28 cellular contexts compared by ENCODE assay signal in the genomic region with DNA sequence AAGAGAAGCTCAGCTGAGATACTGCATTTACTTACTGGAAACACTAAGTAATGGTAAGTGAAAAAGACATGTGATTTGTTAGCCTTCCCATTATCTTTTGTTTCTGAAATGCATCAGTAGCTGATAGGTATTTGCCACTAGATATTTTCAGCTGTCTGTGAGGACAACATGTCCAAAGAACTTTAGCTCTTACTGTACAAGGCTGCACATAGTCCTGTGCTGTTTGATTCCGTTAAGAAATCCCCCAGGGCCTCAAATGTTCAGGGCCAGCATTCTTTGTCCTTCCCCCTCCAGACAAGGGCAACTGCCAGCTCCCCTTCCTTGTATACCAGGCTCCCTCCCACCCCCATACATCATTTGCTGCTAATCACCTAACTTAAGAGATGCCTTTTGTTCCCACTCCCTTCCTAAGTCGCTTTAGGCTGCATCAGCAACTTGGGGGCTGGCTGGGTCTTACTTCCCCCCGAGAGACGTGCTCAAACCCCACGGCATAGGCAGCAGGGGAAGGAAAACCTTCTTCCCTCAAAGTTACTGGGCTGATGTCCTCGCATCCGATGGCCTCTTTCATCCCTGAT.
DNase-seq lines count a peak whose midpoint lies in the region; ATAC-seq, FAIRE-seq and TF ChIP-seq lines count a peak whose summit lies in the region.
"Had no signal": no experiment of that assay in that cellular context is flagged by ENCODE, and none has a peak within 500 bp of the region (broad histone marks: within the 10 kb centered on the region; RNA-seq: fewer than 3 reads in every experiment).

No MANE protein-coding gene starts in this region.

- no peak for TF ChIP-seq POLR2A in IMR-90 (IDR thresholded peaks at IDR 0.05; ENCODE audit: low read depth, low read length)

- H2AK5ac ChIP-seq in IMR-90 (ENCODE audit: low read depth, low read length): no peak overlapping the region

- no peaks in the 10 kb centered on the region for H4K20me1 ChIP-seq in IMR-90 (ENCODE audit: insufficient read depth, low read length)

- POLR2A ChIA-PET in IMR-90 (lab: Charles Lee; ENCODE audit: unreplicated experiment): no interaction called here

- H4K91ac ChIP-seq in IMR-90 (ENCODE audit: insufficient read depth, low read depth, low read length): no peak overlapping the region

- H3K27me3 ChIP-seq in IMR-90 (ENCODE audit: control insufficient read depth, insufficient read depth, low read length) (peaks cover 3% of the 10 kb centered on the region), dorsolateral prefrontal cortex (no peaks in the 10 kb centered on the region)
- H3K27me3 ChIP-seq: neutrophil, sigmoid colon, tibial nerve had no signal

- H2AFZ ChIP-seq in IMR-90 (replicated peaks; ENCODE audit: low read length, poor library complexity): peak overlapping the region; percentile 16

- H3K9me3 ChIP-seq in IMR-90 (ENCODE audit: control insufficient read depth, insufficient read depth, low read length): no peaks in the 10 kb centered on the region
- H3K9me3 ChIP-seq: breast epithelium, HAP-1, neutrophil, sigmoid colon, tibial nerve had no signal

- no peak overlapping the region for H3K18ac ChIP-seq in IMR-90 (ENCODE audit: low read depth, low read length)

- no peak overlapping the region for H2BK15ac ChIP-seq in IMR-90 (ENCODE audit: low read depth, low read length)

- BruUV-seq in IMR-90 (replicated peaks; lab: Mats Ljungman, UMichigan): no TSS peak

- peak overlapping the region; percentile 39 for H3K27ac Mint-ChIP-seq in neural crest cell (ENCODE audit: unreplicated experiment)
- no peak overlapping the region for H3K27ac Mint-ChIP-seq in stimulated activated naive CD8-positive, alpha-beta T cell treated with anti-CD3 and anti-CD28 coated beads, Interleukin-15, amount 100 ng/mL, for 72 hours
- H3K27ac Mint-ChIP-seq: activated CD4-positive, alpha-beta T cell treated with anti-CD3 and anti-CD28 coated beads for 36 hours; activated naive CD4-positive, alpha-beta T cell treated with anti-CD3 and anti-CD28 coated beads, Interleukin-2, amount 50 U/mL, for 24 hours; activated T-helper 2 cell treated with anti-CD3 and anti-CD28 coated beads, Interferon-gamma antibody, Interleukin-2, Interleukin-4, amounts not matched to agents 10 μg/mL and 5 μg/mL and 100 μg/mL, durations not matched to agents 14 hours and 24 hours and 36 hours; immature natural killer cell had no signal

- H3K4me1 ChIP-seq in IMR-90 (ENCODE audit: control insufficient read depth, insufficient read depth, low read length): no peaks in the 10 kb centered on the region
- H3K4me1 ChIP-seq: breast epithelium, HAP-1, sigmoid colon, tibial nerve had no signal

- ATAC-seq in IMR-90 (ENCODE audit: low read depth) (no peak), HG03175 (IDR thresholded peaks at IDR 0.05; ENCODE audit: unreplicated experiment) (no peak)
- no peak for ATAC-seq in stimulated activated naive CD8-positive, alpha-beta T cell treated with anti-CD3 and anti-CD28 coated beads, Interleukin-15, amount 100 ng/mL, for 72 hours
- ATAC-seq: activated CD4-positive, alpha-beta T cell treated with anti-CD3 and anti-CD28 coated beads for 36 hours; GM12878 had no signal

- H4K5ac ChIP-seq in IMR-90 (ENCODE audit: low read depth, low read length): no peak overlapping the region

- no peak overlapping the region for H2BK20ac ChIP-seq in IMR-90 (ENCODE audit: low read depth, low read length)

- H3K4ac ChIP-seq in IMR-90 (ENCODE audit: low read depth, low read length): no peak overlapping the region

- H3K4me3 ChIP-seq in IMR-90 (ENCODE audit: insufficient read depth, low read depth, low read length): no peak overlapping the region
- peak overlapping the region in 2 of 59 donors; percentile 1 to 2 for H3K4me3 ChIP-seq in dorsolateral prefrontal cortex
- H3K4me3 ChIP-seq: breast epithelium, GM12878, HAP-1, sigmoid colon, tibial nerve had no signal

- H2BK120ac ChIP-seq in IMR-90 (ENCODE audit: low read depth, low read length): no peak overlapping the region

- peaks cover 31% of the 10 kb centered on the region for H3K4me1 Mint-ChIP-seq in neural crest cell
- H3K4me1 Mint-ChIP-seq in stimulated activated naive CD8-positive, alpha-beta T cell treated with anti-CD3 and anti-CD28 coated beads, Interleukin-15, amount 100 ng/mL, for 72 hours: no peaks in the 10 kb centered on the region
- H3K4me1 Mint-ChIP-seq: activated CD4-positive, alpha-beta T cell treated with anti-CD3 and anti-CD28 coated beads for 36 hours; activated naive CD4-positive, alpha-beta T cell treated with anti-CD3 and anti-CD28 coated beads, Interleukin-2, amount 50 U/mL, for 24 hours; immature natural killer cell had no signal

- WGBS in IMR-90 (ENCODE audit: extremely low coverage in 2 of 2, insufficient read length in 1 of 2), 2 experiments: no CpG with 5 or more reads among the region's 7 CpGs

- in situ Hi-C loops in IMR-90 (cut with MboI; ENCODE audit: low sequenced_read_pairs): no loop called here

- intact Hi-C loops in IMR-90 (cut with micrococcal nuclease): no loop called here
- intact Hi-C loops in dorsolateral prefrontal cortex (cut with DNase I): no loop called here

- no peak for DNase-seq in D721Med (ENCODE audit: insufficient read length, low spot score)
- no peak for DNase-seq in IMR-90
- DNase-seq in dorsolateral prefrontal cortex: no peak
- no peak for DNase-seq in neural crest cell (ENCODE audit: low read depth, low spot score)
- DNase-seq in NCI-H524 (lab: John Stamatoyannopoulos, UW): no peak
- DNase-seq in HUDEP-2 (lab: John Stamatoyannopoulos, UW; ENCODE audit: unreplicated experiment in 76 of 76): no peak
- no peak for DNase-seq in stimulated activated naive CD8-positive, alpha-beta T cell treated with anti-CD3 and anti-CD28 coated beads, Interleukin-15, amount 100 ng/mL, for 72 hours
- DNase-seq: activated CD4-positive, alpha-beta T cell treated with anti-CD3 and anti-CD28 coated beads for 36 hours; amygdala; EL; hypothalamus; immature natural killer cell; MM.1S; NCI-H1694; NCI-H510A treated with DMSO at 0.1 percent for 48 hours; SIG-M5; sigmoid colon; stimulated activated CD4-positive, alpha-beta T cell treated with anti-CD3 and anti-CD28 coated beads, Interleukin-4, amount 100 ng/mL, for 1 hour; T-helper 9 cell had no signal

- H3K36me3 ChIP-seq in IMR-90 (ENCODE audit: control insufficient read depth, insufficient read depth, low read length): no peaks in the 10 kb centered on the region
- H3K36me3 ChIP-seq: breast epithelium, HAP-1, neutrophil, sigmoid colon, tibial nerve had no signal

- dilution Hi-C loops in IMR-90 (cut with HindIII; ENCODE audit: low sequenced_read_pairs, unreplicated experiment): no loop called here

- no peak overlapping the region for H4K8ac ChIP-seq in IMR-90 (ENCODE audit: low read depth in 2 of 2, low read length in 2 of 2)

- H3K27ac ChIP-seq in IMR-90 (ENCODE audit: insufficient read depth, low read length): no peak overlapping the region
- peak overlapping the region in 31 of 59 donors; percentile 0 to 73 (median 36) for H3K27ac ChIP-seq in dorsolateral prefrontal cortex
- H3K27ac ChIP-seq: breast epithelium, neutrophil, sigmoid colon, tibial nerve had no signal

- no peaks in the 10 kb centered on the region for H3K79me1 ChIP-seq in IMR-90 (ENCODE audit: low read depth in 1 of 2, low read length in 2 of 2)

- no peak overlapping the region for H3K9ac ChIP-seq in IMR-90 (ENCODE audit: low read depth, low read length)

- no peak overlapping the region for H3K4me2 ChIP-seq in IMR-90 (ENCODE audit: low read depth, low read length)

- no peak for TF ChIP-seq RAD21 in IMR-90 (IDR thresholded peaks at IDR 0.05; ENCODE audit: low read length)

- H2AK9ac ChIP-seq in IMR-90 (replicated peaks; ENCODE audit: low read depth, low read length, poor library complexity): no peak overlapping the region

- peak; percentile 96 for FAIRE-seq in D721Med (lab: Jason Lieb, UNC)
- FAIRE-seq: GM12878, RCC 7860 had no signal

- H3K36me3 Mint-ChIP-seq in neural crest cell (ENCODE audit: low read depth): no peaks in the 10 kb centered on the region
- H3K36me3 Mint-ChIP-seq: activated naive CD4-positive, alpha-beta T cell treated with anti-CD3 and anti-CD28 coated beads, Interleukin-2, amount 50 U/mL, for 24 hours; immature natural killer cell had no signal

- H2BK5ac ChIP-seq in IMR-90 (ENCODE audit: low read depth, low read length, poor library complexity, severe bottlenecking): no peak overlapping the region

- no peaks in the 10 kb centered on the region for H3K9me3 Mint-ChIP-seq in neural crest cell
- H3K9me3 Mint-ChIP-seq in stimulated activated naive CD8-positive, alpha-beta T cell treated with anti-CD3 and anti-CD28 coated beads, Interleukin-15, amount 100 ng/mL, for 72 hours: no peaks in the 10 kb centered on the region
- H3K9me3 Mint-ChIP-seq: activated naive CD4-positive, alpha-beta T cell treated with anti-CD3 and anti-CD28 coated beads, Interleukin-2, amount 50 U/mL, for 24 hours; activated T-helper 2 cell treated with anti-CD3 and anti-CD28 coated beads, Interferon-gamma antibody, Interleukin-2, Interleukin-4, amounts not matched to agents 10 μg/mL and 5 μg/mL and 100 μg/mL, durations not matched to agents 14 hours and 24 hours and 36 hours had no signal

- no peak overlapping the region for H3K23ac ChIP-seq in IMR-90 (ENCODE audit: low read depth, low read length)

- no peaks in the 10 kb centered on the region for H3K9me1 ChIP-seq in IMR-90 (ENCODE audit: insufficient read depth, low read length)

- no peak overlapping the region for H3K4me3 Mint-ChIP-seq in neural crest cell
- no peak overlapping the region for H3K4me3 Mint-ChIP-seq in stimulated activated naive CD8-positive, alpha-beta T cell treated with anti-CD3 and anti-CD28 coated beads, Interleukin-15, amount 100 ng/mL, for 72 hours
- H3K4me3 Mint-ChIP-seq: activated CD4-positive, alpha-beta T cell treated with anti-CD3 and anti-CD28 coated beads for 36 hours; activated naive CD4-positive, alpha-beta T cell treated with anti-CD3 and anti-CD28 coated beads, Interleukin-2, amount 50 U/mL, for 24 hours; immature natural killer cell had no signal

- CTCF ChIA-PET in IMR-90 (lab: Yijun Ruan, JAX): no interaction called here

- no peak overlapping the region for H3K56ac ChIP-seq in IMR-90 (ENCODE audit: extremely low read depth, insufficient read depth, low read length)

- no peak overlapping the region for H3K14ac ChIP-seq in IMR-90 (replicated peaks; ENCODE audit: low read depth, low read length)

- peaks cover 12% of the 10 kb centered on the region for H3K27me3 Mint-ChIP-seq in neural crest cell (ENCODE audit: low read depth)
- H3K27me3 Mint-ChIP-seq in stimulated activated naive CD8-positive, alpha-beta T cell treated with anti-CD3 and anti-CD28 coated beads, Interleukin-15, amount 100 ng/mL, for 72 hours: peaks cover 7% of the 10 kb centered on the region

- TF ChIP-seq CTCF in D721Med (IDR thresholded peaks at IDR 0.05; ENCODE audit: insufficient read depth, missing control alignments) (no peak), IMR-90 (conservative IDR thresholded peaks at IDR 0.05; ENCODE audit: low read depth, low read length) (no peak), dorsolateral prefrontal cortex (IDR thresholded peaks at IDR 0.05 in 54 of 56, conservative IDR thresholded peaks at IDR 0.05 in 2 of 56; ENCODE audit: low read depth in 1 of 56, partially characterized antibody in 56 of 56) (no peak), neural crest cell (conservative IDR thresholded peaks at IDR 0.05) (no peak)

TF ChIP-seq in IMR-90, 13 proteins besides CTCF, POLR2A, EP300 and RAD21 (continues in another document):
- TF ChIP-seq RFX5 (IDR thresholded peaks at IDR 0.05; ENCODE audit: low read depth, low read length): no peak
